16 cellular contexts compared by ENCODE assay signal in the genomic region with DNA sequence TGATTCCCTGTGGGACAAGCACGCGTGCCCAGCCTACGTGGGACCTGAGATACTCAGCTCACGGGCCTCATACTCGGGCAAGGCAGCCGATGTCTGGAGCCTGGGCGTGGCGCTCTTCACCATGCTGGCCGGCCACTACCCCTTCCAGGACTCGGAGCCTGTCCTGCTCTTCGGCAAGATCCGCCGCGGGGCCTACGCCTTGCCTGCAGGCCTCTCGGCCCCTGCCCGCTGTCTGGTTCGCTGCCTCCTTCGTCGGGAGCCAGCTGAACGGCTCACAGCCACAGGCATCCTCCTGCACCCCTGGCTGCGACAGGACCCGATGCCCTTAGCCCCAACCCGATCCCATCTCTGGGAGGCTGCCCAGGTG. TPM values are rescaled to one million over a fixed set of nuclear protein-coding genes. Genes with fewer than 3 reads are reported as not detected.
A peak's percentile ranks its signal among the peaks of the same experiment; 100 is the strongest.
DNase-seq lines count a peak whose midpoint lies in the region; ATAC-seq and TF ChIP-seq lines count a peak whose summit lies in the region.
"Had no signal": no experiment of that assay in that cellular context is flagged by ENCODE, and none has a peak within 500 bp of the region (broad histone marks: within the 10 kb centered on the region; RNA-seq: fewer than 3 reads in every experiment).

No MANE protein-coding gene starts in this region.

- H3K4me1 ChIP-seq in right cardiac atrium (ENCODE audit: control insufficient read depth, insufficient read depth, low read length) (peaks cover 3% of the 10 kb centered on the region), mucosa of stomach (ENCODE audit: control insufficient read depth, insufficient read depth, low read length) (peaks cover 19% of the 10 kb centered on the region), left lung (no peaks in the 10 kb centered on the region)

- intact Hi-C loops in right cardiac atrium (cut with DNase I) (no loop called here), left cardiac atrium (cut with DNase I) (no loop called here), left lung (cut with DNase I) (no loop called here)

- no peak overlapping the region for H3K4me3 Mint-ChIP-seq in chondrocyte (ENCODE audit: unreplicated experiment)
- H3K4me3 Mint-ChIP-seq: B cell; CD4-positive, alpha-beta T cell; GM23338 had no signal

- 91% methylated on average over 24 of the region's 24 CpGs for WGBS in right cardiac atrium

- no peak for TF ChIP-seq CTCF in chondrocyte (IDR thresholded peaks at IDR 0.05)
- TF ChIP-seq CTCF in left lung (IDR thresholded peaks at IDR 0.05), result no peak

- peaks cover 13% of the 10 kb centered on the region for H3K4me1 Mint-ChIP-seq in chondrocyte (ENCODE audit: low read depth)
- H3K4me1 Mint-ChIP-seq: B cell had no signal

- H3K36me3 Mint-ChIP-seq in chondrocyte (ENCODE audit: low read depth), result peaks cover 31% of the 10 kb centered on the region

- H3K36me3 ChIP-seq in mucosa of stomach (ENCODE audit: control insufficient read depth, insufficient read depth, low read length) (no peaks in the 10 kb centered on the region), left lung (peaks cover 0 to 77% of the 10 kb centered on the region in 2 donors)

- H3K27me3 ChIP-seq in right cardiac atrium (ENCODE audit: control insufficient read depth, insufficient read depth) (no peaks in the 10 kb centered on the region), mucosa of stomach (ENCODE audit: control insufficient read depth, insufficient read depth, low read length) (no peaks in the 10 kb centered on the region), left lung (no peaks in the 10 kb centered on the region)

- H3K27me3 Mint-ChIP-seq in chondrocyte (ENCODE audit: low read depth), result no peaks in the 10 kb centered on the region
- H3K27me3 Mint-ChIP-seq: B cell; CD4-positive, alpha-beta T cell had no signal

- no peak for ATAC-seq in right cardiac atrium
- no peak for ATAC-seq in left cardiac atrium
- no peak for ATAC-seq in GM18519 (IDR thresholded peaks at IDR 0.05; ENCODE audit: low FRiP score, unreplicated experiment)
- no peak for ATAC-seq in left lung
- ATAC-seq in HG02973 (IDR thresholded peaks at IDR 0.05; ENCODE audit: unreplicated experiment), result no peak
- ATAC-seq: GM12878, GM23338 had no signal

- peak overlapping the region; percentile 3 for H3K9ac ChIP-seq in mucosa of stomach (ENCODE audit: low read length)

- no peak overlapping the region for H3K4me3 ChIP-seq in right cardiac atrium (ENCODE audit: low read length)
- H3K4me3 ChIP-seq in mucosa of stomach (ENCODE audit: low read length), result no peak overlapping the region
- no peak overlapping the region for H3K4me3 ChIP-seq in left lung
- H3K4me3 ChIP-seq: GM12878, GM23338 had no signal

- H3K9me3 Mint-ChIP-seq in chondrocyte (ENCODE audit: low read depth), result no peaks in the 10 kb centered on the region
- H3K9me3 Mint-ChIP-seq: CD4-positive, alpha-beta T cell; GM23338 had no signal

- DNase-seq in right cardiac atrium (no peak), left cardiac atrium (no peak), chondrocyte (ENCODE audit: low spot score) (peak; percentile 93), left lung (no peak), NCI-H187 (lab: John Stamatoyannopoulos, UW) (no peak)
- DNase-seq: C1 segment of cervical spinal cord; Calu3; CD4-positive, alpha-beta T cell; DMS 273 treated with DMSO at 0.1 percent for 48 hours; H7 had no signal

- H3K27ac ChIP-seq in right cardiac atrium (ENCODE audit: low read length), result peak overlapping the region; percentile 1
- no peak overlapping the region for H3K27ac ChIP-seq in left lung

- H3K9me3 ChIP-seq in right cardiac atrium (ENCODE audit: control insufficient read depth, low read length), result no peaks in the 10 kb centered on the region
- no peaks in the 10 kb centered on the region for H3K9me3 ChIP-seq in mucosa of stomach (ENCODE audit: control insufficient read depth, low read length)
- H3K9me3 ChIP-seq in left lung, result no peaks in the 10 kb centered on the region

- no peak overlapping the region for H3K27ac Mint-ChIP-seq in chondrocyte (ENCODE audit: unreplicated experiment)
- H3K27ac Mint-ChIP-seq: B cell; CD4-positive, alpha-beta T cell; GM23338 had no signal

RNA-seq across cellular contexts. Expression of gene RBCK1, which starts 11.9 kb away (rescaled TPM):
- total RNA-seq in right cardiac atrium (10 to 100 TPM; 42.1 to 52.4 (median 45.9) TPM), left cardiac atrium (10 to 100 TPM; 41.6 to 43.5 TPM), chondrocyte (84.1 to 95.5 TPM (median 94.3 TPM) in 3 replicates), left lung (10 to 100 TPM; 97.9 to 99.8 TPM)
- 48.0 TPM for polyA plus RNA-seq in right cardiac atrium

RNA-seq across cellular contexts. Expression of gene TRIB3, which starts 15.7 kb away (rescaled TPM):
- 1 to 10 TPM in 1 of 4 donors, under 1 TPM in 3; 0.49 to 2.1 (median 0.66) TPM for total RNA-seq in right cardiac atrium
- 1.0 TPM for polyA plus RNA-seq in right cardiac atrium
- 1 to 10 TPM; 1.4 to 3.4 TPM for total RNA-seq in left cardiac atrium
- total RNA-seq in chondrocyte, result 7.0 to 141 TPM (median 137 TPM) in 3 replicates
- total RNA-seq in left lung, result 10 to 100 TPM; 19.0 to 28.4 TPM

RNA-seq across cellular contexts. Expression of gene NRSN2, which starts 49.3 kb away (rescaled TPM):
- total RNA-seq in right cardiac atrium, result 10 to 100 TPM; 24.5 to 30.9 (median 24.8) TPM
- polyA plus RNA-seq in right cardiac atrium, result 26.6 TPM
- 10 to 100 TPM; 20.6 to 34.9 TPM for total RNA-seq in left cardiac atrium
- total RNA-seq in chondrocyte, result 72.1 to 77.1 TPM (median 73.2 TPM) in 3 replicates
- 10 to 100 TPM; 34.4 to 38.8 TPM for total RNA-seq in left lung
